ENCODE assay signal across 11 cellular contexts in the genomic region with DNA sequence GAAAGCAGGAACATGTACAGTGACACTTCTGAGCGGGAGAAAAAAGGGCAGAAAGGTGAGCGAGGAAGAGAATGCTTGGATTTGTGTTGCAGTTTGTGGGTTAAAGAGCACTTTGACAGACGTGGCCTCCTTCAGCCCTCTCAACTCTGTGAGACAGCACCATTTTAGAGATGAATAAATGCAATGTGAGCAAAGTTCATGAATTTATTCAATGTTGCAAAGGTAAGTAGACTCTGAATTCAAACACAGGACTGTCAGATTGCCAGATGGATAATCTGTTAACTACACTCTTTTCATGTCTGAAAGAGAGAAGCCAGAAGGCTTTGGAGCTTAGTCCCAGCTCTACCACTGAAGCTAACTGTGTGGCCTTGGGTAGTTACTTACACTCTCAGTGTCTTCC. TPM values are rescaled to one million over a fixed set of nuclear protein-coding genes. Genes with fewer than 3 reads are reported as not detected.
"Had no signal": no experiment of that assay in that cellular context is flagged by ENCODE, and none has a peak within 500 bp of the region (broad histone marks: within the 10 kb centered on the region; RNA-seq: fewer than 3 reads in every experiment).

No MANE protein-coding gene starts in this region.

- H3K27ac Mint-ChIP-seq: HFFc6, IgD-negative memory B cell had no signal

- H3K9me3 Mint-ChIP-seq: HFFc6 had no signal

- ATAC-seq: HCT116 had no signal

- H3K4me3 ChIP-seq: HAP-1 had no signal

- H3K27ac ChIP-seq: HL-60, KMS-11 had no signal

- H3K36me3 ChIP-seq: HAP-1 had no signal

- DNase-seq: GOT3, H7, HFFc6, KBM-7 had no signal

- H3K9me3 ChIP-seq: HAP-1 had no signal

- H3K4me1 Mint-ChIP-seq: IgD-negative memory B cell had no signal

- H3K4me2 ChIP-seq: KMS-11 had no signal

- H3K4me3 Mint-ChIP-seq: HFFc6, IgD-negative memory B cell had no signal

- H3K4me1 ChIP-seq: HAP-1 had no signal

- H3K36me3 Mint-ChIP-seq: IgD-negative memory B cell had no signal

RNA-seq across cellular contexts. Expression of a gene that starts 47.7 kb away (rescaled TPM):
- total RNA-seq: H4, HFFc6, HT1080 had no signal
- polyA plus RNA-seq: IgD-negative memory B cell had no signal
